Comparison of ENCODE assay signal across 9 cellular contexts in the genomic region with DNA sequence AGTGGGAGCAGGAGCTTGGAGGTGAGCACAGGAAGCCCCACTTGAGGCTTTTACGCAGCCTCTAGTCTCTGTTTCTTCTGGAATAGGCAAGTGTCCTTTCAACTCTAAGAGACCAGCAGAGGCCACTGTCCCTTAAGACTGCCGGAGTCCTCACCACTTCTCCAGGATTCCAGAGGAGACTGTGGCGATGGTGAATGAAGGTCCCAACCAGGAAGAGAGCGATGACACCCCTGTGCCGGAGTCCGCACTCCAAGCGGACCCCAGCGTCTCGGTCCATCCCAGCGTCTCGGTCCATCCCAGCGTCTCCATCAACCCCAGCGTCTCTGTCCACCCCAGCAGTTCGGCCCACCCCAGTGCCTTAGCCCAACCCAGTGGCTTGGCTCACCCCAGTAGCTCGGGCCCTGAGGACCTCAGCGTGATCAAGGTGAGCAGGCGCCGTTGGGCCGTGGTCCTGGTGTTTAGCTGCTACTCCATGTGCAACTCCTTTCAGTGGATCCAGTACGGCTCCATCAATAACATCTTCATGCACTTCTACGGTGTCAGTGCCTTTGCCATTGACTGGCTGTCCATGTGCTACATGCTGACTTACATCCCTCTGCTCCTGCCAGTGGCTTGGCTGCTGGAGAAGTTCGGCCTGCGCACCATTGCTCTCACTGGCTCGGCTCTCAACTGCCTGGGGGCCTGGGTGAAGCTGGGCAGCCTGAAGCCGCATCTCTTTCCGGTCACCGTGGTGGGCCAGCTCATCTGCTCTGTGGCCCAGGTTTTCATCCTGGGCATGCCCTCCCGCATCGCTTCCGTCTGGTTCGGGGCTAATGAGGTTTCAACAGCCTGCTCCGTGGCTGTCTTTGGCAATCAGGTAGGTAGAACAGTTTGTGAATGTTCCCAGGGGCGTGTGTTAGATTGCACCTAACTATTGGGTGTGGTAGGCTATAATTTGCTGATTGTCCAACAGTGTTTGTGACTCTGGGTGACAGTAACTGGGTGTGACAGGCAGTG. TPM values are rescaled to one million over a fixed set of nuclear protein-coding genes. Genes with fewer than 3 reads are reported as not detected.
DNase-seq lines count a peak whose midpoint lies in the region; ATAC-seq, FAIRE-seq and TF ChIP-seq lines count a peak whose summit lies in the region.
"Had no signal": no experiment of that assay in that cellular context is flagged by ENCODE, and none has a peak within 500 bp of the region (broad histone marks: within the 10 kb centered on the region; RNA-seq: fewer than 3 reads in every experiment).

No MANE protein-coding gene starts in this region.

- H3K4me3 ChIP-seq in HUES64 (ENCODE audit: low read length) (peak overlapping the region; percentile 64), astrocyte of the cerebellum (ENCODE audit: low read depth, low read length) (peak overlapping the region; percentile 52), kidney epithelial cell (ENCODE audit: low read depth, low read length) (peak overlapping the region; percentile 47)

- ATAC-seq in HG03139 (IDR thresholded peaks at IDR 0.05; ENCODE audit: unreplicated experiment) = no peak

- H3K9ac ChIP-seq in HUES64 (ENCODE audit: low read depth, low read length) = peak overlapping the region; percentile 62

- in situ Hi-C loops in astrocyte of the cerebellum (cut with HindIII; ENCODE audit: low sequenced_read_pairs) = no loop called here
- in situ Hi-C loops in GM13976 (cut with MboI; ENCODE audit: low sequenced_read_pairs, unreplicated experiment) = loop anchor here (5.0 kb wide), 1 partner anchor 73 kb away; no protein-coding TSS in a partner anchor

- H3K27me3 Mint-ChIP-seq in stimulated activated naive CD8-positive, alpha-beta T cell treated with anti-CD3 and anti-CD28 coated beads, Interleukin-15, Interleukin-2, amounts not matched to agents 100 ng/mL and 50 ng/mL, for 24 hours = peaks cover 5% of the 10 kb centered on the region

- peaks cover 11% of the 10 kb centered on the region for H3K27me3 ChIP-seq in HUES64 (ENCODE audit: insufficient read depth, low read length)
- peaks cover 2% of the 10 kb centered on the region for H3K27me3 ChIP-seq in kidney epithelial cell (ENCODE audit: control insufficient read depth, insufficient read depth, low read length)

- 79% methylated on average over 33 of the region's 33 CpGs for WGBS in HUES64

- H3K4me1 ChIP-seq in HUES64 (ENCODE audit: insufficient read depth, low read length) = peaks cover 8% of the 10 kb centered on the region; the same call in 1 of the 2 replicates

- no peaks in the 10 kb centered on the region for H3K9me3 ChIP-seq in HUES64 (ENCODE audit: insufficient read depth, low read depth, low read length)

- no peaks in the 10 kb centered on the region for H3K36me3 Mint-ChIP-seq in stimulated activated naive CD8-positive, alpha-beta T cell treated with anti-CD3 and anti-CD28 coated beads, Interleukin-15, Interleukin-2, amounts not matched to agents 100 ng/mL and 50 ng/mL, for 24 hours (ENCODE audit: low read depth)

- DNase-seq in GM12892 (ENCODE audit: insufficient read length) = no peak
- no peak for DNase-seq in astrocyte of the cerebellum (ENCODE audit: low read depth)
- DNase-seq in kidney epithelial cell (ENCODE audit: low read depth) = peak; percentile 14
- no peak for DNase-seq in GDM1 (lab: John Stamatoyannopoulos, UW)
- no peak for DNase-seq in GM13976 (ENCODE audit: low spot score)

- peak overlapping the region; percentile 24 for H3K27ac Mint-ChIP-seq in stimulated activated naive CD8-positive, alpha-beta T cell treated with anti-CD3 and anti-CD28 coated beads, Interleukin-15, Interleukin-2, amounts not matched to agents 100 ng/mL and 50 ng/mL, for 24 hours

- no peaks in the 10 kb centered on the region for H3K9me3 Mint-ChIP-seq in stimulated activated naive CD8-positive, alpha-beta T cell treated with anti-CD3 and anti-CD28 coated beads, Interleukin-15, Interleukin-2, amounts not matched to agents 100 ng/mL and 50 ng/mL, for 24 hours

- TF ChIP-seq CTCF in astrocyte of the cerebellum (IDR thresholded peaks at IDR 0.05; ENCODE audit: low read depth, low read length, missing control alignments) (peak; percentile 38), kidney epithelial cell (IDR thresholded peaks at IDR 0.05; ENCODE audit: insufficient read depth, low read length, poor library complexity, severe bottlenecking) (peak; percentile 28), GM13976 (IDR thresholded peaks at IDR 0.05; ENCODE audit: borderline replicate concordance, control extremely low read depth, extremely low read depth, insufficient read depth, missing control alignments) (no peak)

- no peak for TF ChIP-seq POLR2A in GM12892 (IDR thresholded peaks at IDR 0.05; ENCODE audit: low read depth, low read length)

- H3K4me1 Mint-ChIP-seq in stimulated activated naive CD8-positive, alpha-beta T cell treated with anti-CD3 and anti-CD28 coated beads, Interleukin-15, Interleukin-2, amounts not matched to agents 100 ng/mL and 50 ng/mL, for 24 hours (ENCODE audit: low read depth) = peaks cover 33% of the 10 kb centered on the region

- H3K4me3 Mint-ChIP-seq in stimulated activated naive CD8-positive, alpha-beta T cell treated with anti-CD3 and anti-CD28 coated beads, Interleukin-15, Interleukin-2, amounts not matched to agents 100 ng/mL and 50 ng/mL, for 24 hours = peak overlapping the region; percentile 82

- no peak overlapping the region for H3K27ac ChIP-seq in HUES64 (ENCODE audit: low read depth, low read length)

- H3K36me3 ChIP-seq in HUES64 (ENCODE audit: insufficient read depth, low read length) (no peaks in the 10 kb centered on the region), kidney epithelial cell (ENCODE audit: control insufficient read depth, insufficient read depth, low read length) (no peaks in the 10 kb centered on the region)

- peak; percentile 14 for FAIRE-seq in GM12892 (lab: Jason Lieb, UNC)
- FAIRE-seq: TTC549 had no signal

RNA-seq across cellular contexts. Expression of gene FLVCR2, which starts 0.7 kb away (rescaled TPM):
- polyA plus RNA-seq in GM12892 (2012; ENCODE audit: missing spikeins) = 3.9 TPM
- 4.5 TPM for polyA plus RNA-seq in HUES64 (2013, experiment 1 of 2)
- 4.3 TPM for polyA plus RNA-seq in HUES64 (2013, experiment 2 of 2)
- 0.75 and 1.0 TPM in 2 replicates for total RNA-seq in kidney epithelial cell

RNA-seq across cellular contexts. Expression of gene BATF, which starts 56.8 kb away (rescaled TPM):
- polyA plus RNA-seq in GM12892 (2012; ENCODE audit: missing spikeins) = 72.4 TPM
- polyA plus RNA-seq in HUES64 (2013, experiment 1 of 2) = not detected
- not detected for polyA plus RNA-seq in HUES64 (2013, experiment 2 of 2)
- 0.14 TPM in 1 of 2 replicates, not detected in the other for total RNA-seq in kidney epithelial cell
